Comparison of ENCODE assay signal across 18 cellular contexts in the genomic region with DNA sequence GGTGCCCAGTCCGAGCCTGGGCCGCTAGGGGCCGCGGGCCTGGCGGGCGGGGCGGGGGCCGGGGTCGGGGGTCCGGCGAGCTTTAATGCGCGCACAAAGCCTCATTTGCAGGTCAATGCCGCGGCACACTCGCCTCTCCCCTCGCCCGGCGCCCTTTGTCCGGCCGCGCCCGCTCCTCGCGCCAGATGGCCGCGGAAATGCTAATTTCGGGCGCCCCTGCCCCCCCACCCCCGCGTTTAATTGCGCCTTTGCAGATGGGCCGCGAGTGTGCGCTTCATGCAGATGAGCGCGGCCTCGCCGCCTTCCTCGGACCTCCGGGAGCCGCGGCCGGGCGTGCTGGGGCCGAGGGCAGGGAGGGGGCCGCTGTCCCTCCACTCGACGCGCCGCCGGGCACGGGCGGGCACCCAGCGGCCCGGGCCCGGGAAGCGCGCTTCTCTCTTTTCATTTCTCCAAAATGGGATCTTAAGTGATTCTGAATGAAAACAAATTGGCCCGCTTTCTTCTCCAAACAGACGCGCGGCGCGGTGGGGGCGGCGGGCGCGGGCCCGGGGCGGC. TPM values are rescaled to one million over a fixed set of nuclear protein-coding genes. Genes with fewer than 3 reads are reported as not detected.
DNase-seq lines count a peak whose midpoint lies in the region; ATAC-seq and TF ChIP-seq lines count a peak whose summit lies in the region.
"Had no signal": no experiment of that assay in that cellular context is flagged by ENCODE, and none has a peak within 500 bp of the region (broad histone marks: within the 10 kb centered on the region; RNA-seq: fewer than 3 reads in every experiment).

No MANE protein-coding gene starts in this region.

- H2AFZ ChIP-seq in mammary epithelial cell (ENCODE audit: low read depth, low read length): no peak overlapping the region

- CTCF ChIA-PET in mammary epithelial cell (lab: Charles Lee; ENCODE audit: low non-redundant PET): no interaction called here

- no peak for ATAC-seq in upper lobe of right lung
- no peak for ATAC-seq in HG03469 (IDR thresholded peaks at IDR 0.05; ENCODE audit: unreplicated experiment)
- ATAC-seq: A549, HCT116, natural killer cell had no signal

- H3K9me3 Mint-ChIP-seq in neural crest cell: no peaks in the 10 kb centered on the region
- H3K9me3 Mint-ChIP-seq: natural killer cell had no signal

- H3K27ac ChIP-seq in breast epithelium (no peak overlapping the region), mammary epithelial cell (ENCODE audit: insufficient read depth, low read depth, low read length) (no peak overlapping the region), esophagus muscularis mucosa (replicated peaks in 1 of 4) (no peak overlapping the region), upper lobe of right lung (no peak overlapping the region)
- H3K27ac ChIP-seq: A549 had no signal

- no peaks in the 10 kb centered on the region for H3K79me2 ChIP-seq in mammary epithelial cell (ENCODE audit: insufficient read depth, low read length)

- H3K27me3 ChIP-seq in breast epithelium (peaks cover 0 to 8% of the 10 kb centered on the region in 2 donors), mammary epithelial cell (ENCODE audit: insufficient read depth, low read length) (peaks cover 15% of the 10 kb centered on the region), esophagus muscularis mucosa (peaks cover 0 to 50% (median 4%) of the 10 kb centered on the region in 4 donors), upper lobe of right lung (peaks cover 18% of the 10 kb centered on the region), HAP-1 (ENCODE audit: low read depth) (no peaks in the 10 kb centered on the region)

- H3K4me1 ChIP-seq in breast epithelium: peaks cover 0 to 8% of the 10 kb centered on the region in 2 donors
- H3K4me1 ChIP-seq in mammary epithelial cell (ENCODE audit: insufficient read depth, low read length): no peaks in the 10 kb centered on the region
- peaks cover 10 to 21% (median 15%) of the 10 kb centered on the region in 4 donors for H3K4me1 ChIP-seq in esophagus muscularis mucosa
- H3K4me1 ChIP-seq in upper lobe of right lung: no peaks in the 10 kb centered on the region
- H3K4me1 ChIP-seq in HAP-1: peaks cover 4% of the 10 kb centered on the region

- intact Hi-C loops in breast epithelium (cut with DNase I; ENCODE audit: low total_unique reads): no loop called here
- intact Hi-C loops in mammary epithelial cell (cut with micrococcal nuclease): no loop called here
- intact Hi-C loops in esophagus muscularis mucosa (cut with DNase I): no loop called here
- intact Hi-C loops in upper lobe of right lung (cut with DNase I): no loop called here

- H3K4me2 ChIP-seq in mammary epithelial cell (ENCODE audit: insufficient read depth, low read depth, low read length): no peak overlapping the region
- H3K4me2 ChIP-seq: A549 had no signal

- no peak overlapping the region for H3K27ac Mint-ChIP-seq in neural crest cell (ENCODE audit: unreplicated experiment)
- H3K27ac Mint-ChIP-seq: natural killer cell had no signal

- TF ChIP-seq CTCF in breast epithelium (IDR thresholded peaks at IDR 0.05) (no peak), mammary epithelial cell (conservative IDR thresholded peaks at IDR 0.05 in 1 of 2, IDR thresholded peaks at IDR 0.05 in 1 of 2; ENCODE audit: extremely low read depth in 1 of 2, insufficient read depth in 1 of 2, low read depth in 1 of 2, low read length in 2 of 2) (no peak), esophagus muscularis mucosa (IDR thresholded peaks at IDR 0.05) (no peak), neural crest cell (conservative IDR thresholded peaks at IDR 0.05) (no peak), upper lobe of right lung (IDR thresholded peaks at IDR 0.05) (no peak)

- H3K4me3 ChIP-seq in breast epithelium: peak overlapping the region; percentile 28 to 66 (median 44)
- H3K4me3 ChIP-seq in mammary epithelial cell (replicated peaks in 1 of 3; ENCODE audit: insufficient read depth in 1 of 3, low read depth in 2 of 3, low read length in 3 of 3): no peak overlapping the region
- H3K4me3 ChIP-seq in esophagus muscularis mucosa: peak overlapping the region; percentile 47 to 54 (median 52)
- H3K4me3 ChIP-seq in upper lobe of right lung: peak overlapping the region; percentile 16
- no peak overlapping the region for H3K4me3 ChIP-seq in HAP-1
- H3K4me3 ChIP-seq: A549 had no signal

- TF ChIP-seq POLR2A in breast epithelium (IDR thresholded peaks at IDR 0.05): no peak
- TF ChIP-seq POLR2A in esophagus muscularis mucosa (IDR thresholded peaks at IDR 0.05; ENCODE audit: low read depth): no peak

- WGBS in mammary epithelial cell (ENCODE audit: low coverage, missing lambda C conversion rate): 13% methylated on average over 15 of the region's 71 CpGs
- no CpG with 5 or more reads among the region's 71 CpGs for WGBS in esophagus muscularis mucosa

- H3K27me3 Mint-ChIP-seq in neural crest cell (ENCODE audit: low read depth): peaks cover 35% of the 10 kb centered on the region

- H3K36me3 ChIP-seq in breast epithelium (no peaks in the 10 kb centered on the region), mammary epithelial cell (ENCODE audit: insufficient read depth, low read length) (no peaks in the 10 kb centered on the region), esophagus muscularis mucosa (no peaks in the 10 kb centered on the region), upper lobe of right lung (no peaks in the 10 kb centered on the region), HAP-1 (replicated peaks) (no peaks in the 10 kb centered on the region)

- in situ Hi-C loops in mammary epithelial cell (cut with MboI; ENCODE audit: low sequenced_read_pairs in 2 of 2) (no loop called here), HAP-1 (cut with MboI; ENCODE audit: low sequenced_read_pairs) (no loop called here)

- dilution Hi-C loops in mammary epithelial cell (cut with HindIII; ENCODE audit: low sequenced_read_pairs): no loop called here

- H3K4me3 Mint-ChIP-seq in neural crest cell: no peak overlapping the region
- H3K4me3 Mint-ChIP-seq: natural killer cell had no signal

- no peak overlapping the region for H3K9ac ChIP-seq in mammary epithelial cell (ENCODE audit: insufficient read depth, low read length)

- no peaks in the 10 kb centered on the region for H4K20me1 ChIP-seq in mammary epithelial cell (ENCODE audit: insufficient read depth, low read length)

- TF ChIP-seq EP300 in esophagus muscularis mucosa (IDR thresholded peaks at IDR 0.05): no peak

- H3K36me3 Mint-ChIP-seq in neural crest cell (ENCODE audit: low read depth): no peaks in the 10 kb centered on the region
- H3K36me3 Mint-ChIP-seq: natural killer cell had no signal

- no TSS peak for BruUV-seq in mammary epithelial cell (replicated peaks; lab: Mats Ljungman, UMichigan)

- no peak for DNase-seq in breast epithelium (ENCODE audit: low spot score in 2 of 2)
- no peak for DNase-seq in mammary epithelial cell
- no peak for DNase-seq in esophagus muscularis mucosa (ENCODE audit: extremely low spot score)
- DNase-seq in neural crest cell (ENCODE audit: low read depth, low spot score): peak; percentile 51
- DNase-seq in upper lobe of right lung: no peak
- DNase-seq in LoVo (ENCODE audit: low spot score): no peak
- DNase-seq in HAP-1 (ENCODE audit: low spot score in 2 of 2): no peak
- DNase-seq: activated gamma-delta T cell treated with Interleukin-2 at 50 U/mL for 16 hours, aorta, dermis blood vessel endothelial cell, KBM-7, natural killer cell, NCI-H1105 treated with DMSO at 0.1 percent for 48 hours, NCI-H345, substantia nigra had no signal

- peaks cover 39% of the 10 kb centered on the region for H3K4me1 Mint-ChIP-seq in neural crest cell

- no peaks in the 10 kb centered on the region for H3K9me3 ChIP-seq in breast epithelium
- no peaks in the 10 kb centered on the region for H3K9me3 ChIP-seq in mammary epithelial cell (replicated peaks; ENCODE audit: insufficient read depth, low read length)
- H3K9me3 ChIP-seq in esophagus muscularis mucosa: no peaks in the 10 kb centered on the region
- H3K9me3 ChIP-seq in upper lobe of right lung: no peaks in the 10 kb centered on the region
- H3K9me3 ChIP-seq in HAP-1: no peaks in the 10 kb centered on the region
- H3K9me3 ChIP-seq: A549 had no signal

RNA-seq across cellular contexts. Expression of a gene that starts 23.1 kb away (rescaled TPM):
- total RNA-seq in breast epithelium (100 to 1,000 TPM in 1 of 3 donors, 10 to 100 TPM in 2; 48.2 to 136 (median 88.8) TPM), mammary epithelial cell (under 1 TPM; 0.38 to 0.50 TPM), esophagus muscularis mucosa (100 to 1,000 TPM; 153 to 349 (median 186) TPM), neural crest cell (78.3 and 80.0 TPM in 2 replicates), upper lobe of right lung (42.1 TPM)
- polyA plus RNA-seq in mammary epithelial cell: 0.08 TPM
- not detected for polyA minus RNA-seq in mammary epithelial cell

Comparison
In these comparisons a context has a peak if more than half of its experiments do, and no peak if none do; other contexts are left out.
1. H3K4me3 ChIP-seq: peak in breast epithelium (3 of 3), esophagus muscularis mucosa (4 of 4) and upper lobe of right lung (single experiment); none in mammary epithelial cell (0 of 3) and HAP-1 (single experiment).
2. RNA of a gene that starts 23.1 kb away (total RNA-seq): 153 to 349 TPM in esophagus muscularis mucosa, 48.2 to 136 TPM in breast epithelium, 78.3 to 80.0 TPM in neural crest cell and 42.1 TPM in upper lobe of right lung (single experiment); 0.38 to 0.50 TPM in mammary epithelial cell; every median in the first group is over 10 times any median in the second.